ENCODE assay signal across 20 cellular contexts in the genomic region with DNA sequence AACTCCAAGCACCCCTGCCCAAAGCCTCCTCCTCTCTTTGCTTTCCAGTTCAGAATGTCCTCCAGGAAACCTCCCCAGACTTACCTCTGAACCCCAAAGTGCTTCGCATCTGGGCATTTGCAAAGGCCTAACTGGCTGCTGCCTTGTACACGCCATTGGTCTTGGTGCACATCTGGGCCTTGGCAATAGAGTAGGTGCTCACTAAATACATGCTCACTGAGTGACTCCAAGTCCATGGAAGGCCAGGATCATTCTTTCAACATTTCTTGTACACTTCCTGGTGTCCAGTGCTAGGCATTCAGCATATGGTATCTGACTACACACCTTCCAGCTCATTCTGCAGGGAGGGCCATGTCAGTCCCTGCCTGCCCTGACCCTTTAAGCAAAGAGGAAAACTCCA.
"Had no signal": no experiment of that assay in that cellular context is flagged by ENCODE, and none has a peak within 500 bp of the region (broad histone marks: within the 10 kb centered on the region; RNA-seq: fewer than 3 reads in every experiment).

No MANE protein-coding gene starts in this region.

- H3K9ac ChIP-seq: KMS-11, SK-N-SH had no signal

- ATAC-seq: Panc1, PC-3 had no signal

- H3K4me2 ChIP-seq: KMS-11, SK-N-SH had no signal

- H3K27ac ChIP-seq: KMS-11, RWPE1 had no signal

- H3K9me2 ChIP-seq: SK-N-SH had no signal

- H3K9me3 ChIP-seq: SK-N-SH had no signal

- DNase-seq: IMR-90, MV-4-11, NCI-H1048, NCI-H1105, NCI-H1417, NCI-H1436 treated with DMSO at 0.1 percent for 48 hours, NCI-H1694, NCI-H187 treated with DMSO at 0.1 percent for 48 hours, NCI-H2029 treated with DMSO at 0.1 percent for 48 hours, NCI-H2171 treated with DMSO at 0.1 percent for 48 hours, NCI-H524 treated with DMSO at 0.1 percent for 48 hours, NCI-H69, NCI-H774, PC-3, SHP77, SK-N-SH, SW 1271 had no signal
